Comparison of ENCODE assay signal across 8 cellular contexts in the genomic region with DNA sequence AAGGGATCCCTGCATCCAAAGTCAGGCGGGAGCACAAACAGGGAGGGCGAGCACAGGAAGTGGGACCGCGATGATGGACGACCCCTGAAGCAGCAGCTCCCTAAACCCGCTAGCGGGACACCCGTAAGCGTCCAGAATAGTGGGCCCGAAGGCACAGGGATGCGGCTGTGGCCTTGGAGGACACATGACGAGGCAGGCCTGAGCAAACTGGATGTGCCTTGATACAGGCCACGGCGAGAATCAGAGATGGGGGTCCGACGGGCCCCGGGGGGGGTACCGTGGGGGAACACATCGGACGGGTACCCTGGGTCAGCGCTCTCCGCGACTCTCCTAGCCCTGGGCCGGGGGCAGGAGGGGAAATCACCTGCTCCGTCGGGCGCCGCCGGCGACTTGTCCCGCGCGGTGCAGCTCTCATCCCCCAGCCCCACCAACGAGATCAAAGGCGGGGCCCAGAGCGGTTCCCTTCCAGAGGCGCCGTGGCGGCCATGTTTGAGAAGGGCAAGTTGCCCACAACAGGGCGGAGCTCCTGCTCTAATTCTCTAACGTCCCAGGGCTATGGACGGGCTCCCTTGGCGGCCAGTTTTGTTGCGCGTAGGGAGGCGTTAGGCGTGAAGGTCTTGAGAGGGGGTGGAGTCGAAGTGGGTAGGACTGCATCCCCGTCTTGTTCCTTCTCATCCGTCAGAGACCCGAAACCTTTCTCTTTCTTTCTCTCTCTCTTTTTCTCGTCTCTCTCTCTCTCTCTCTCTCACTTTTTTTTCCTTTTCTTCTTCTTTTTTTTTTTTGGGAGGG. TPM values are rescaled to one million over a fixed set of nuclear protein-coding genes. Genes with fewer than 3 reads are reported as not detected.
DNase-seq lines count a peak whose midpoint lies in the region; ATAC-seq and TF ChIP-seq lines count a peak whose summit lies in the region.

CUEDC2 (minus strand) TSS at position 413 of the 789 bp plus-strand sequence. CDS start 7,386 bp downstream, outside the sequence.

- CTCF ChIA-PET in CD8-positive, alpha-beta memory T cell (lab: Charles Lee) = interaction anchor here (0.5 to 4.8 kb wide), 8 partner anchors 8 to 159 kb away, joined by 3 to 20 read pairs (median 4); partner anchors contain the start of gene FBXL15

- 1% methylated on average over 52 of the region's 52 CpGs for WGBS in ectodermal cell, 2 experiments
- 0 to 1% methylated on average over 38 to 52 of the region's 52 CpGs for WGBS in lung, 2 donors

- H3K27ac ChIP-seq in CD8-positive, alpha-beta memory T cell (ENCODE audit: low read depth, low read length) = peak within 1 kb of the TSS; percentile 70
- H3K27ac ChIP-seq in ectodermal cell (ENCODE audit: insufficient read depth, low read depth, low read length, poor library complexity, severe bottlenecking) (no peak within 1 kb of the TSS), lung (ENCODE audit: low read depth in 1 of 2, low read length in 1 of 2) (peak within 1 kb of the TSS; percentile 37 to 49)

- peak within 1 kb of the TSS; percentile 84 to 98 (median 88) for H3K27ac Mint-ChIP-seq in CD8-positive, alpha-beta memory T cell

- no peaks in the 10 kb centered on the region for H3K9me3 Mint-ChIP-seq in CD8-positive, alpha-beta memory T cell

- DNase-seq in CD8-positive, alpha-beta memory T cell = peak; percentile 87 to 94 (median 90)
- DNase-seq in HS-27A (ENCODE audit: low read depth) (peak; percentile 85), NK-92 (lab: John Stamatoyannopoulos, UW; ENCODE audit: unreplicated experiment) (peak; percentile 50), lung (ENCODE audit: low spot score) (peak; percentile 98)
- DNase-seq in activated CD8-positive, alpha-beta memory T cell treated with anti-CD3 and anti-CD28 coated beads for 1 hour (ENCODE audit: extremely low read depth in 1 of 2, low read depth in 1 of 2) = peak; percentile 90 to 91
- peak; percentile 88 to 95 (median 89) for DNase-seq in stimulated activated CD4-positive, alpha-beta T cell treated with anti-CD3 and anti-CD28 coated beads, TNF-alpha, amount 100 ng/mL, for 4 hours (ENCODE audit: low read depth in 3 of 3)

- TF ChIP-seq CTCF in lung (IDR thresholded peaks at IDR 0.05; ENCODE audit: control extremely low read depth, extremely low read depth) = no peak

- no peaks in the 10 kb centered on the region for H3K27me3 ChIP-seq in CD8-positive, alpha-beta memory T cell (ENCODE audit: insufficient read depth, low read length, poor library complexity, severe bottlenecking)
- peaks cover 40% of the 10 kb centered on the region for H3K27me3 ChIP-seq in ectodermal cell (ENCODE audit: control insufficient read depth, insufficient read depth, low read length, poor library complexity, severe bottlenecking)
- no peaks in the 10 kb centered on the region for H3K27me3 ChIP-seq in lung (ENCODE audit: control insufficient read depth, insufficient read depth)

- POLR2A ChIA-PET in CD8-positive, alpha-beta memory T cell (lab: Charles Lee) = interaction anchor here (0.6 to 3.2 kb wide), 6 partner anchors 10 to 187 kb away, joined by 3 to 45 read pairs (median 3); partner anchors contain the start of genes C10orf95, FBXL15 and GBF1

- H3K4me3 Mint-ChIP-seq in CD8-positive, alpha-beta memory T cell = peak within 1 kb of the TSS; percentile 89 to 97 (median 93)

- ATAC-seq in GM19467 (IDR thresholded peaks at IDR 0.05; ENCODE audit: unreplicated experiment) = peak; percentile 77
- ATAC-seq in lung (ENCODE audit: insufficient read depth, low FRiP score) = peak; percentile 93

- peaks cover 48% of the 10 kb centered on the region for H3K4me1 ChIP-seq in CD8-positive, alpha-beta memory T cell (ENCODE audit: insufficient read depth, low read length)
- H3K4me1 ChIP-seq in ectodermal cell (ENCODE audit: control insufficient read depth, insufficient read depth, low read length) = peaks cover 10% of the 10 kb centered on the region
- peaks cover 0 to 14% of the 10 kb centered on the region in 2 donors for H3K4me1 ChIP-seq in lung (ENCODE audit: control insufficient read depth in 2 of 2, insufficient read depth in 2 of 2, low read length in 2 of 2)

- peaks cover 31 to 51% (median 42%) of the 10 kb centered on the region in 3 donors for H3K4me1 Mint-ChIP-seq in CD8-positive, alpha-beta memory T cell

- H3K36me3 Mint-ChIP-seq in CD8-positive, alpha-beta memory T cell = peaks cover 0 to 5% (median 0%) of the 10 kb centered on the region in 3 donors

- H3K9me3 ChIP-seq in CD8-positive, alpha-beta memory T cell (ENCODE audit: low read length) = no peaks in the 10 kb centered on the region
- no peaks in the 10 kb centered on the region for H3K9me3 ChIP-seq in ectodermal cell (ENCODE audit: control insufficient read depth, low read length)
- no peaks in the 10 kb centered on the region for H3K9me3 ChIP-seq in lung (ENCODE audit: control insufficient read depth in 2 of 2, insufficient read depth in 1 of 2, low read length in 1 of 2)

- peaks cover 0 to 10% of the 10 kb centered on the region in 2 donors for H3K27me3 Mint-ChIP-seq in CD8-positive, alpha-beta memory T cell

- H3K4me3 ChIP-seq in CD8-positive, alpha-beta memory T cell (ENCODE audit: low read length) = peak within 1 kb of the TSS; percentile 75
- H3K4me3 ChIP-seq in ectodermal cell (ENCODE audit: insufficient read depth, low read depth, low read length) (peak within 1 kb of the TSS; percentile 76), lung (peak within 1 kb of the TSS; percentile 51)

- H3K36me3 ChIP-seq in CD8-positive, alpha-beta memory T cell (ENCODE audit: insufficient read depth, low read length) = no peaks in the 10 kb centered on the region
- H3K36me3 ChIP-seq in ectodermal cell (ENCODE audit: control insufficient read depth, insufficient read depth, low read length) (no peaks in the 10 kb centered on the region), lung (ENCODE audit: control insufficient read depth in 2 of 2, insufficient read depth in 2 of 2, low read length in 2 of 2) (no peaks in the 10 kb centered on the region)

RNA-seq across cellular contexts. Expression of gene CUEDC2, which starts in this region (rescaled TPM):
- total RNA-seq in CD8-positive, alpha-beta memory T cell = 10 to 100 TPM; 62.4 to 64.8 TPM
- polyA plus RNA-seq in CD8-positive, alpha-beta memory T cell = 61.7 TPM
- polyA plus RNA-seq in ectodermal cell (2013, experiment 1 of 4) = 106 TPM
- polyA plus RNA-seq in ectodermal cell (2013, experiment 2 of 4) = 103 TPM
- 91.0 TPM for polyA plus RNA-seq in ectodermal cell (2013, experiment 3 of 4)
- polyA plus RNA-seq in ectodermal cell (2013, experiment 4 of 4) = 98.4 TPM
- total RNA-seq in lung = 10 to 100 TPM; 33.4 to 46.0 TPM
- polyA plus RNA-seq in lung = 10 to 100 TPM; 42.1 to 63.8 TPM
